Comparison of ENCODE assay signal across 22 cellular contexts in the genomic region with DNA sequence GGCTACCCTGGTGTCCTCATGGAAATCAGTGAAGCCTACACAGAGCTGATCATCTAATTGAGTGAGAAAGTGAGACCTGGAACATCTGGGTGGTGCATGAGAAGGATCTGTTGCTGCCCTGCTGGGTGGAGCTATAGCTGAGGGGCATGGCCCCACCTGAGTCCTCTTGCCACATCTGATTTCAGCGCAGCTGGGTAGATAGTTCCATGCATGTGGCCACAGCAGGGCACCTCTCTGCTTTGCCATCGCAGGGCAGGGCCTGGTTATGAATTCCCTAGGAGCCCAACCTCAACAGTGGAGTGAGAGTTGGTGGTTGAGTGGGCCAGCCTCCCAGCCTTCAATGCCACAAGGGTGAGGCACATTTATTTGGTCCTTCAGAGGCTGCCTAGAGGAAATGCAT.
A peak's percentile ranks its signal among the peaks of the same experiment; 100 is the strongest.
DNase-seq lines count a peak whose midpoint lies in the region; ATAC-seq, FAIRE-seq and TF ChIP-seq lines count a peak whose summit lies in the region.
"Had no signal": no experiment of that assay in that cellular context is flagged by ENCODE, and none has a peak within 500 bp of the region (broad histone marks: within the 10 kb centered on the region; RNA-seq: fewer than 3 reads in every experiment).

No MANE protein-coding gene starts in this region.

- no peak overlapping the region for H3K56ac ChIP-seq in H1 (replicated peaks; ENCODE audit: insufficient read length, low read depth, low read length)

- H3K4me2 ChIP-seq in H1 (ENCODE audit: insufficient read depth in 1 of 2, low read depth in 2 of 2, low read length in 2 of 2), result no peak overlapping the region
- H3K4me2 ChIP-seq: A549; BLaER1 treated with 17β-estradiol and CSF1 and Interleukin-3, amounts not matched to agents 10 nM and 100 nM had no signal

- TF ChIP-seq EP300 in H1 (IDR thresholded peaks at IDR 0.05; ENCODE audit: borderline replicate concordance in 1 of 2, low read depth in 2 of 2, low read length in 2 of 2), result no peak

- peak overlapping the region; percentile 29; the same call in 1 of the 2 replicates for H4K8ac ChIP-seq in H1 (ENCODE audit: extremely low read depth, insufficient read depth, low read length)

- H3K23me2 ChIP-seq in H1 (ENCODE audit: low read depth, low read length), result no peaks in the 10 kb centered on the region

- no peaks in the 10 kb centered on the region for H3K79me1 ChIP-seq in H1 (ENCODE audit: low read depth, low read length)

- H3K9ac ChIP-seq in H1 (replicated peaks in 1 of 4; ENCODE audit: extremely low read depth in 1 of 4, low read depth in 3 of 4, low read length in 3 of 4), result no peak overlapping the region
- H3K9ac ChIP-seq: BLaER1 treated with 17β-estradiol and CSF1 and Interleukin-3, amounts not matched to agents 10 nM and 100 nM had no signal

- no peak overlapping the region for H3K4ac ChIP-seq in H1 (replicated peaks; ENCODE audit: insufficient read length, low read depth, low read length)

- no peak overlapping the region for H3K27ac ChIP-seq in H1 (ENCODE audit: low read depth, low read length)
- H3K27ac ChIP-seq: 22Rv1; A549; BLaER1 treated with 17β-estradiol and CSF1 and Interleukin-3, amounts not matched to agents 10 nM and 100 nM; C4-2B had no signal

- no peak overlapping the region for H3K4me3 ChIP-seq in H1 (ENCODE audit: extremely low read depth in 1 of 4, insufficient read depth in 2 of 4, low read depth in 3 of 4, low read length in 4 of 4)
- H3K4me3 ChIP-seq: A549; BLaER1 treated with 17β-estradiol and CSF1 and Interleukin-3, amounts not matched to agents 10 nM and 100 nM had no signal

- no peaks in the 10 kb centered on the region for H3K36me3 ChIP-seq in H1 (ENCODE audit: control insufficient read depth in 2 of 4, insufficient read depth in 4 of 4, low read length in 3 of 4)
- H3K36me3 ChIP-seq: BLaER1 treated with 17β-estradiol and CSF1 and Interleukin-3, amounts not matched to agents 10 nM and 100 nM had no signal

- CTCF ChIA-PET in H1 (lab: Charles Lee; ENCODE audit: partially characterized antibody), result interaction anchor here (0.6 kb wide), 1 partner anchor 325 kb away, joined by 3 read pairs; no protein-coding TSS in a partner anchor

- TF ChIP-seq RAD21 in H1 (IDR thresholded peaks at IDR 0.05 in 1 of 2, conservative IDR thresholded peaks at IDR 0.05 in 1 of 2; ENCODE audit: low read depth in 2 of 2, low read length in 2 of 2), result no peak

- H2BK15ac ChIP-seq in H1 (ENCODE audit: low read length), result no peak overlapping the region

- no peak overlapping the region for H3K23ac ChIP-seq in H1 (ENCODE audit: insufficient read length)

- ATAC-seq in GM21528 (IDR thresholded peaks at IDR 0.05; ENCODE audit: low FRiP score, unreplicated experiment), result no peak
- no peak for ATAC-seq in GM21360 (IDR thresholded peaks at IDR 0.05; ENCODE audit: unreplicated experiment)
- ATAC-seq: A549; CD8-positive, alpha-beta T cell had no signal

- no peak overlapping the region for H3K14ac ChIP-seq in H1 (ENCODE audit: insufficient read length)

- no peak overlapping the region for H4K5ac ChIP-seq in H1 (ENCODE audit: insufficient read length, low read depth, low read length)

- WGBS in H1 (ENCODE audit: extremely low coverage in 1 of 2, insufficient coverage in 1 of 2, insufficient read length in 1 of 2, insufficient replicate concordance in 2 of 2, low coverage in 1 of 2, low lambda C conversion rate in 2 of 2, missing lambda C conversion rate in 1 of 2), 2 experiments, result 94% methylated on average over 2 of the region's 2 CpGs; no CpG with 5 or more reads in 1 of the 2 experiments

- H2BK12ac ChIP-seq in H1 (ENCODE audit: low read depth, low read length), result no peak overlapping the region

- H2AK5ac ChIP-seq in H1 (ENCODE audit: low read depth, low read length), result no peak overlapping the region

- DNase-seq in activated CD8-positive, alpha-beta memory T cell treated with anti-CD3 and anti-CD28 coated beads for 24 hours, result peak; percentile 35
- DNase-seq in activated CD8-positive, alpha-beta memory T cell treated with anti-CD3 and anti-CD28 coated beads, Interleukin-2, amount 50 U/mL, for 4 hours, result no peak
- no peak for DNase-seq in H1 (ENCODE audit: low read depth in 1 of 2, low spot score in 2 of 2)
- DNase-seq in mesenteric fat pad (ENCODE audit: low spot score), result peak; percentile 62
- no peak for DNase-seq in cortex of kidney (lab: John Stamatoyannopoulos, UW)
- DNase-seq: AML-193; CD4-positive, alpha-beta T cell; CD8-positive, alpha-beta T cell; DMS 273 treated with DMSO at 0.1 percent for 48 hours; DMS153; DMS53; DMS79; GF-D8 had no signal

- no peak overlapping the region for H2BK120ac ChIP-seq in H1 (replicated peaks; ENCODE audit: low read depth, low read length)

- TF ChIP-seq CTCF in H1 (IDR thresholded peaks at IDR 0.05; ENCODE audit: control extremely low read depth in 1 of 3, insufficient read depth in 1 of 3, low read depth in 1 of 3, low read length in 3 of 3), result no peak

- no peak for FAIRE-seq in H1 (lab: Jason Lieb, UNC)
- FAIRE-seq: A549, G401.6, GM12891, GM19239 had no signal

- no peaks in the 10 kb centered on the region for H3K79me2 ChIP-seq in H1 (ENCODE audit: control insufficient read depth in 1 of 2, insufficient read depth in 2 of 2, low read length in 2 of 2)

- H4K20me1 ChIP-seq in H1 (replicated peaks in 1 of 2; ENCODE audit: control insufficient read depth in 1 of 2, insufficient read depth in 2 of 2, low read length in 2 of 2), result no peaks in the 10 kb centered on the region
- H4K20me1 ChIP-seq: BLaER1 treated with 17β-estradiol and CSF1 and Interleukin-3, amounts not matched to agents 10 nM and 100 nM had no signal

- H4K91ac ChIP-seq in H1 (replicated peaks; ENCODE audit: insufficient read length, low read length), result no peak overlapping the region

- no peak overlapping the region for H2BK5ac ChIP-seq in H1 (ENCODE audit: low read depth, low read length)

- H3K4me1 ChIP-seq in H1 (replicated peaks in 1 of 4; ENCODE audit: control insufficient read depth in 3 of 4, insufficient read depth in 4 of 4, low read length in 3 of 4), result no peaks in the 10 kb centered on the region
- H3K4me1 ChIP-seq: A549; BLaER1 treated with 17β-estradiol and CSF1 and Interleukin-3, amounts not matched to agents 10 nM and 100 nM had no signal

- POLR2A ChIA-PET in H1 (lab: Charles Lee; ENCODE audit: partially characterized antibody), result no interaction called here

- no peak overlapping the region for H2BK20ac ChIP-seq in H1 (ENCODE audit: low read length)

- TF ChIP-seq POLR2A in H1 (IDR thresholded peaks at IDR 0.05; ENCODE audit: control extremely low read depth in 1 of 2, low read depth in 2 of 2, low read length in 2 of 2), result no peak

- no peak overlapping the region for H3K18ac ChIP-seq in H1 (ENCODE audit: extremely low read depth, low read length)

- no peaks in the 10 kb centered on the region for H3K9me3 ChIP-seq in H1 (ENCODE audit: insufficient read depth in 2 of 2, low read depth in 1 of 2, low read length in 1 of 2)
- H3K9me3 ChIP-seq: A549; BLaER1 treated with 17β-estradiol and CSF1 and Interleukin-3, amounts not matched to agents 10 nM and 100 nM had no signal

- H3K27me3 ChIP-seq in H1 (replicated peaks in 1 of 4; ENCODE audit: control insufficient read depth in 3 of 4, extremely low read depth in 1 of 4, insufficient read depth in 3 of 4, low read length in 3 of 4), result no peaks in the 10 kb centered on the region
- H3K27me3 ChIP-seq: BLaER1 treated with 17β-estradiol and CSF1 and Interleukin-3, amounts not matched to agents 10 nM and 100 nM had no signal

- H2AFZ ChIP-seq in H1 (ENCODE audit: low read length), result no peak overlapping the region

TF ChIP-seq in H1, 55 proteins besides CTCF, POLR2A, EP300 and RAD21:
- no peak for TF ChIP-seq ASH2L (IDR thresholded peaks at IDR 0.05; ENCODE audit: low read length)
- TF ChIP-seq ZNF274 (IDR thresholded peaks at IDR 0.05; ENCODE audit: borderline replicate concordance, extremely low read depth, low read length), result no peak
- no peak for TF ChIP-seq NANOG (IDR thresholded peaks at IDR 0.05; ENCODE audit: insufficient read depth, low read depth, low read length, poor library complexity, severe bottlenecking)

Comparison
In these comparisons a context has a peak if more than half of its experiments do, and no peak if none do; other contexts are left out.
1. DNase-seq: peak in activated CD8-positive, alpha-beta memory T cell treated with anti-CD3 and anti-CD28 coated beads for 24 hours (single experiment) and mesenteric fat pad (single experiment); none in activated CD8-positive, alpha-beta memory T cell treated with anti-CD3 and anti-CD28 coated beads, Interleukin-2, amount 50 U/mL, for 4 hours (single experiment), H1 (0 of 2) and cortex of kidney (single experiment).